In the genomic region with DNA sequence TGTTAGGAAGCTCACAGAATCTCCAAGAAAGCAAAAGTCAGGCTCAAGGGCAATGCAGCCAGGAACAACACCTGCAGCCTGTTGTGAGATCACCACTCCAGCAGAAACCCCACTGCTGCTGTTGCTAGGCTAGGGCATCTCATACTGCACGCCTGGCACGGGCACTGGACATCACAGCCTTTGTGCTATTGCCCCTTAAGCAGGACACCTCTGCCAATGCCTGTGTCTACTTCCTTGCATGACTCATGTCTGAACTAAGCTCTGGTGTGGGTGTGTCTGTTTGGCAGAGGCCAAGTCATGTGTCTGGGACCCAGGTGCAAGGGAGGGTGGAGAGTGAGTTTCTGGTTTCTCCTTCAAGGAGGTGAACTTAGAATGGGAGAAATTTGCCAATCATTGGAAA, we compare ENCODE assay signal across 8 cellular contexts. TPM values are rescaled to one million over a fixed set of nuclear protein-coding genes. Genes with fewer than 3 reads are reported as not detected.
DNase-seq lines count a peak whose midpoint lies in the region; ATAC-seq lines count a peak whose summit lies in the region.

No MANE protein-coding gene starts in this region.

- peak overlapping the region in 1 of 7 donors; percentile 2 for H3K4me3 Mint-ChIP-seq in CD8-positive, alpha-beta memory T cell
- peak overlapping the region; percentile 4 for H3K4me3 Mint-ChIP-seq in activated naive CD8-positive, alpha-beta T cell
- H3K4me3 Mint-ChIP-seq in stimulated activated naive B cell treated with anti-CD40 and anti-IgM and Interleukin-4, amounts not matched to agents 10 μg/mL and 1 μg/mL and 100 μg/mL, for 72 hours: peak overlapping the region in 1 of 2 donors; percentile 1

- H3K36me3 ChIP-seq in CD8-positive, alpha-beta memory T cell (ENCODE audit: insufficient read depth, low read length): no peaks in the 10 kb centered on the region

- H3K9me3 Mint-ChIP-seq in CD8-positive, alpha-beta memory T cell: no peaks in the 10 kb centered on the region
- H3K9me3 Mint-ChIP-seq in activated naive CD8-positive, alpha-beta T cell (ENCODE audit: low read depth): no peaks in the 10 kb centered on the region
- H3K9me3 Mint-ChIP-seq in stimulated activated naive B cell treated with anti-CD40 and anti-IgM and Interleukin-4, amounts not matched to agents 10 μg/mL and 1 μg/mL and 100 μg/mL, for 72 hours: no peaks in the 10 kb centered on the region

- ATAC-seq in GM19397 (IDR thresholded peaks at IDR 0.05; ENCODE audit: unreplicated experiment): peak; percentile 70
- ATAC-seq in HG03196 (IDR thresholded peaks at IDR 0.05; ENCODE audit: unreplicated experiment): peak; percentile 66
- ATAC-seq in stimulated activated naive B cell treated with anti-CD40 and anti-IgM and Interleukin-4, amounts not matched to agents 10 μg/mL and 1 μg/mL and 100 μg/mL, for 72 hours (replicated peaks): peak; percentile 79 to 80

- H3K27ac ChIP-seq in CD8-positive, alpha-beta memory T cell (ENCODE audit: low read depth, low read length): no peak overlapping the region

- peaks cover 22% of the 10 kb centered on the region for H3K4me1 ChIP-seq in CD8-positive, alpha-beta memory T cell (ENCODE audit: insufficient read depth, low read length)

- H3K4me1 Mint-ChIP-seq in CD8-positive, alpha-beta memory T cell: peaks cover 27 to 46% (median 31%) of the 10 kb centered on the region in 3 donors
- peaks cover 54% of the 10 kb centered on the region for H3K4me1 Mint-ChIP-seq in activated naive CD8-positive, alpha-beta T cell (ENCODE audit: low read depth)
- peaks cover 33 to 52% of the 10 kb centered on the region in 2 donors for H3K4me1 Mint-ChIP-seq in stimulated activated naive B cell treated with anti-CD40 and anti-IgM and Interleukin-4, amounts not matched to agents 10 μg/mL and 1 μg/mL and 100 μg/mL, for 72 hours

- peak overlapping the region in 6 of 8 donors; percentile 3 to 74 (median 46) for H3K27ac Mint-ChIP-seq in CD8-positive, alpha-beta memory T cell
- no peak overlapping the region for H3K27ac Mint-ChIP-seq in activated naive CD8-positive, alpha-beta T cell
- no peak overlapping the region for H3K27ac Mint-ChIP-seq in stimulated activated naive B cell treated with anti-CD40 and anti-IgM and Interleukin-4, amounts not matched to agents 10 μg/mL and 1 μg/mL and 100 μg/mL, for 72 hours

- in situ Hi-C loops in G401 (cut with HindIII; ENCODE audit: low sequenced_read_pairs): no loop called here

- POLR2A ChIA-PET in CD8-positive, alpha-beta memory T cell (lab: Charles Lee): no interaction called here

- peaks cover 0 to 9% (median 3%) of the 10 kb centered on the region in 3 donors for H3K36me3 Mint-ChIP-seq in CD8-positive, alpha-beta memory T cell
- H3K36me3 Mint-ChIP-seq in activated naive CD8-positive, alpha-beta T cell: no peaks in the 10 kb centered on the region
- H3K36me3 Mint-ChIP-seq in stimulated activated naive B cell treated with anti-CD40 and anti-IgM and Interleukin-4, amounts not matched to agents 10 μg/mL and 1 μg/mL and 100 μg/mL, for 72 hours: peaks cover 0 to 2% of the 10 kb centered on the region in 2 donors

- H3K27me3 Mint-ChIP-seq in CD8-positive, alpha-beta memory T cell: no peaks in the 10 kb centered on the region
- no peaks in the 10 kb centered on the region for H3K27me3 Mint-ChIP-seq in activated naive CD8-positive, alpha-beta T cell
- H3K27me3 Mint-ChIP-seq in stimulated activated naive B cell treated with anti-CD40 and anti-IgM and Interleukin-4, amounts not matched to agents 10 μg/mL and 1 μg/mL and 100 μg/mL, for 72 hours: no peaks in the 10 kb centered on the region

- CTCF ChIA-PET in CD8-positive, alpha-beta memory T cell (lab: Charles Lee): interaction anchor here (0.8 to 5.7 kb wide), 8 partner anchors 10 to 409 kb away, joined by 3 to 48 read pairs (median 4); a partner anchor contains a TSS

- DNase-seq in CD8-positive, alpha-beta memory T cell: peak in 1 of 5 donors; percentile 52
- DNase-seq in OCI-M1 (lab: John Stamatoyannopoulos, UW): peak; percentile 40
- DNase-seq in hepatic stellate cell (ENCODE audit: low spot score): peak; percentile 69
- peak; percentile 40 for DNase-seq in stimulated activated naive B cell treated with anti-CD40 and anti-IgM and Interleukin-4, amounts not matched to agents 10 μg/mL and 1 μg/mL and 100 μg/mL, for 72 hours
- no peak for DNase-seq in G401 (ENCODE audit: low spot score)

- H3K27me3 ChIP-seq in CD8-positive, alpha-beta memory T cell (ENCODE audit: insufficient read depth, low read length, poor library complexity, severe bottlenecking): no peaks in the 10 kb centered on the region

- no peaks in the 10 kb centered on the region for H3K9me3 ChIP-seq in CD8-positive, alpha-beta memory T cell (ENCODE audit: low read length)

- no peak overlapping the region for H3K4me3 ChIP-seq in CD8-positive, alpha-beta memory T cell (ENCODE audit: low read length)

RNA-seq across cellular contexts. Expression of a gene that starts 10.0 kb away (rescaled TPM):
- total RNA-seq in CD8-positive, alpha-beta memory T cell: 100 to 1,000 TPM; 105 to 106 TPM
- 64.5 TPM for polyA plus RNA-seq in CD8-positive, alpha-beta memory T cell
- total RNA-seq in G401 (2014; rRNA removed; shearing (Covaris generic)): 117 and 172 TPM in 2 replicates

RNA-seq across cellular contexts. Expression of a gene that starts 17.7 kb away (rescaled TPM):
- 1 to 10 TPM; 2.7 TPM for total RNA-seq in CD8-positive, alpha-beta memory T cell
- 0.68 TPM for polyA plus RNA-seq in CD8-positive, alpha-beta memory T cell
- 31.6 and 39.5 TPM in 2 replicates for total RNA-seq in G401 (2014; rRNA removed; shearing (Covaris generic))

Comparison
In these comparisons a context has a peak if more than half of its experiments do, and no peak if none do; other contexts are left out.
1. H3K27ac Mint-ChIP-seq: peak in CD8-positive, alpha-beta memory T cell (6 of 8); none in activated naive CD8-positive, alpha-beta T cell (single experiment) and stimulated activated naive B cell treated with anti-CD40 and anti-IgM and Interleukin-4, amounts not matched to agents 10 μg/mL and 1 μg/mL and 100 μg/mL, for 72 hours (single experiment).
2. Peak in every context shown above with its lines, with median percentiles within 50 percentile points of each other: ATAC-seq.